In the genomic region with DNA sequence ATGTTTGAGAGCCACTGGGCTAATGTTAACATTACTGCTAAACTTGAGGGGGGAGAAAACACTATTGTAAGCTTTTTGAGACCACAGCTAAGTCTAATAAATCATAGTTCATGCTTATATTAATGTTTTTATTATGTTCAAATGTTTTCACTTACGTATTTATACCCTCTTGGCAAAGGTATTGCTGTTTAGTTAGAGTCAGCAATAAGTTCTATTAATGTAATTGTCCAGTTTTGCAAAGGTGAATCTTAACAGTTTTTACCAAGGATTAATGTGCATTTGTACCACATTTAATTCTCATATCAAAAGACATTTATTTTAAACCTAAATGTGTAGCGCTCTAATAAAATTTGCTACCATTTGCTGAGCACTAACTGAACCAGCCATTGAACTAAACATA, we compare ENCODE assay signal across 34 cellular contexts.
"Had no signal": no experiment of that assay in that cellular context is flagged by ENCODE, and none has a peak within 500 bp of the region (broad histone marks: within the 10 kb centered on the region; RNA-seq: fewer than 3 reads in every experiment).

No MANE protein-coding gene starts in this region.

- H3K27me3 ChIP-seq: adrenal gland, ascending aorta, body of pancreas, brain microvascular endothelial cell, breast epithelium, cardiac muscle cell had no signal

- H3K4me1 ChIP-seq: adrenal gland, ascending aorta, body of pancreas, breast epithelium had no signal

- H3K36me3 ChIP-seq: adrenal gland, ascending aorta, brain microvascular endothelial cell, breast epithelium had no signal

- FAIRE-seq: astrocyte, bronchial epithelial cell had no signal

- ATAC-seq: activated naive CD4-positive, alpha-beta T cell treated with anti-CD3 and anti-CD28 coated beads, Interleukin-2, amount 50 U/mL, for 72 hours; activated naive CD8-positive, alpha-beta T cell treated with anti-CD3 and anti-CD28 coated beads, Interleukin-2, amount 50 U/mL, for 24 hours; activated T-cell treated with anti-CD3 and anti-CD28 coated beads, Interleukin-2, amount 50 U/mL, for 4 hours; activated T-cell treated with anti-CD3 and anti-CD28 coated beads, Interleukin-2, amount 50 U/mL, for 72 hours; activated T-helper 17 cell treated with anti-CD3 and anti-CD28 coated beads, Interleukin-2, amount 50 U/mL, for 72 hours; body of pancreas had no signal

- H3K4me3 ChIP-seq: adrenal gland, ascending aorta, body of pancreas, breast epithelium, cardiac muscle cell had no signal

- DNase-seq: activated effector memory CD4-positive, alpha-beta T cell treated with anti-CD3 and anti-CD28 coated beads, Interleukin-2, amount 50 U/mL, for 16 hours; activated effector memory CD4-positive, alpha-beta T cell treated with Interleukin-2 at 50 U/mL for 16 hours; activated gamma-delta T cell; activated gamma-delta T cell treated with Interleukin-2 at 50 U/mL for 16 hours; activated naive CD4-positive, alpha-beta T cell; activated naive CD4-positive, alpha-beta T cell treated with anti-CD3 and anti-CD28 coated beads for 36 hours; activated naive CD4-positive, alpha-beta T cell treated with anti-CD3 and anti-CD28 coated beads, Interleukin-2, amount 10 ng/mL, durations not matched to agents 7 days and 5 days; activated naive CD4-positive, alpha-beta T cell treated with anti-CD3 and anti-CD28 coated beads, Interleukin-2, amount 50 U/mL, for 16 hours; activated naive CD4-positive, alpha-beta T cell treated with Interleukin-2 at 50 U/mL for 16 hours; activated naive CD8-positive, alpha-beta T cell treated with anti-CD3 and anti-CD28 coated beads for 36 hours; activated naive CD8-positive, alpha-beta T cell treated with anti-CD3 and anti-CD28 coated beads, Interleukin-2, amount 10 ng/mL, durations not matched to agents 7 days and 5 days; activated naive CD8-positive, alpha-beta T cell treated with anti-CD3 and anti-CD28 coated beads, Interleukin-2, amount 50 U/mL, for 24 hours; activated T-cell treated with anti-CD3 and anti-CD28 coated beads, Interleukin-2, amount 50 U/mL, for 1 hour; activated T-cell treated with anti-CD3 and anti-CD28 coated beads, Interleukin-2, amount 50 U/mL, for 24 hours; activated T-cell treated with anti-CD3 and anti-CD28 coated beads, Interleukin-2, amount 50 U/mL, for 4 hours; activated T-cell treated with anti-CD3 and anti-CD28 coated beads, Interleukin-2, amount 50 U/mL, for 48 hours; activated T-cell treated with anti-CD3 and anti-CD28 coated beads, Interleukin-2, amount 50 U/mL, for 72 hours; adrenal gland; amniotic stem cell; amygdala; anterior cingulate cortex; aorta; body of pancreas; brain microvascular endothelial cell; caudate nucleus; central memory CD4-positive, alpha-beta T cell; cerebellar nuclear complex had no signal

- H3K9me3 ChIP-seq: adrenal gland, ascending aorta, body of pancreas, breast epithelium had no signal

- H3K27ac ChIP-seq: adrenal gland, ascending aorta, body of pancreas, brain microvascular endothelial cell, breast epithelium, cardiac muscle cell had no signal
